2 cellular contexts compared by ENCODE assay signal in genomic region chr5:1672396-1672795, GRCh38.
TF ChIP-seq lines count a peak whose summit lies in the region.

No MANE protein-coding gene starts in this region.

TF ChIP-seq in HepG2, 621 proteins besides CTCF, POLR2A, EP300 and RAD21 (continued from another document):
- TF ChIP-seq ZNF142 (CRISPR knock-in tag; IDR thresholded peaks at IDR 0.05) = no peak
- TF ChIP-seq ZNF558 (CRISPR knock-in tag; IDR thresholded peaks at IDR 0.05; ENCODE audit: borderline replicate concordance) = no peak
- no peak for TF ChIP-seq ZMYM2 (CRISPR knock-in tag; IDR thresholded peaks at IDR 0.05)
- no peak for TF ChIP-seq NFE2L2 (IDR thresholded peaks at IDR 0.05; ENCODE audit: low read length)
- TF ChIP-seq MED8 (CRISPR knock-in tag; IDR thresholded peaks at IDR 0.05; ENCODE audit: insufficient replicate concordance) = no peak
- no peak for TF ChIP-seq ZNF652 (CRISPR knock-in tag; IDR thresholded peaks at IDR 0.05; ENCODE audit: borderline replicate concordance, low read depth)
- TF ChIP-seq NCOA2 (CRISPR knock-in tag; IDR thresholded peaks at IDR 0.05) = no peak
- no peak for TF ChIP-seq NFE2 (CRISPR knock-in tag; IDR thresholded peaks at IDR 0.05)
- TF ChIP-seq NR2F6 (IDR thresholded peaks at IDR 0.05) = no peak
- TF ChIP-seq NR2F6 (CRISPR knock-in tag; IDR thresholded peaks at IDR 0.05) = no peak
- TF ChIP-seq ZNF253 (CRISPR knock-in tag; IDR thresholded peaks at IDR 0.05; ENCODE audit: borderline replicate concordance) = no peak
- no peak for TF ChIP-seq ZBTB37 (CRISPR knock-in tag; IDR thresholded peaks at IDR 0.05)
- TF ChIP-seq GABPB1 (CRISPR knock-in tag; IDR thresholded peaks at IDR 0.05) = no peak

TF ChIP-seq in SK-N-SH treated with all-trans-retinoic acid at 6 μM for 48 hours, 23 proteins besides CTCF, POLR2A, EP300 and RAD21 (continued from another document):
- TF ChIP-seq PATZ1 (CRISPR knock-in tag; IDR thresholded peaks at IDR 0.05; ENCODE audit: borderline replicate concordance) (no peak), CREB5 (CRISPR knock-in tag; IDR thresholded peaks at IDR 0.05; ENCODE audit: low read depth) (no peak), CSRNP3 (CRISPR knock-in tag; IDR thresholded peaks at IDR 0.05) (no peak), GLIS3 (CRISPR knock-in tag; IDR thresholded peaks at IDR 0.05) (no peak), SNAI2 (CRISPR knock-in tag; IDR thresholded peaks at IDR 0.05) (no peak), ZFP3 (CRISPR knock-in tag; IDR thresholded peaks at IDR 0.05) (no peak), ESRRG (CRISPR knock-in tag; IDR thresholded peaks at IDR 0.05) (no peak), ISL1 (CRISPR knock-in tag; IDR thresholded peaks at IDR 0.05) (no peak), RARB (CRISPR knock-in tag; IDR thresholded peaks at IDR 0.05) (no peak), ZC3H10 (CRISPR knock-in tag; IDR thresholded peaks at IDR 0.05) (no peak), OSR1 (CRISPR knock-in tag; IDR thresholded peaks at IDR 0.05) (no peak), ZNF70 (CRISPR knock-in tag; IDR thresholded peaks at IDR 0.05) (no peak), BACH2 (CRISPR knock-in tag; IDR thresholded peaks at IDR 0.05; ENCODE audit: borderline replicate concordance) (no peak)
TF ChIP-seq in SK-N-SH treated with all-trans-retinoic acid at 6 μM for 48 hours: peak in this region for 0.
